Comparison of ENCODE assay signal across 18 cellular contexts in genomic region chr2:98703738-98704137, GRCh38. TPM values are rescaled to one million over a fixed set of nuclear protein-coding genes. Genes with fewer than 3 reads are reported as not detected.
A peak's percentile ranks its signal among the peaks of the same experiment; 100 is the strongest.
DNase-seq lines count a peak whose midpoint lies in the region; ATAC-seq, FAIRE-seq and TF ChIP-seq lines count a peak whose summit lies in the region.
"Had no signal": no experiment of that assay in that cellular context is flagged by ENCODE, and none has a peak within 500 bp of the region (broad histone marks: within the 10 kb centered on the region; RNA-seq: fewer than 3 reads in every experiment).

No MANE protein-coding gene starts in this region.

- no peak overlapping the region for H3K4me2 ChIP-seq in H9 (ENCODE audit: insufficient read depth, insufficient read length, low read length)

- no peaks in the 10 kb centered on the region for H3K27me3 Mint-ChIP-seq in CD4-positive, alpha-beta T cell
- H3K27me3 Mint-ChIP-seq in nephron (ENCODE audit: low read depth) (no peaks in the 10 kb centered on the region), H9 (ENCODE audit: low read depth) (peaks cover 4% of the 10 kb centered on the region)
- H3K27me3 Mint-ChIP-seq: brain had no signal

- no peak for ATAC-seq in CD4-positive, alpha-beta T cell (ENCODE audit: poor library complexity)
- ATAC-seq: foreskin keratinocyte, HCT116 had no signal

- peak overlapping the region; percentile 81 for H3K27ac Mint-ChIP-seq in CD4-positive, alpha-beta T cell
- H3K27ac Mint-ChIP-seq in nephron (peak overlapping the region; percentile 18 to 90 (median 89)), H9 (no peak overlapping the region)

- no peaks in the 10 kb centered on the region for H3K79me1 ChIP-seq in H9 (ENCODE audit: insufficient read depth, low read depth, low read length, poor library complexity, severe bottlenecking)

- H3K36me3 ChIP-seq in duodenal mucosa (ENCODE audit: control insufficient read depth in 1 of 2, insufficient read depth in 2 of 2, low read length in 2 of 2): peaks cover 0 to 3% of the 10 kb centered on the region in 2 donors
- H3K36me3 ChIP-seq: thyroid gland had no signal

- H3K23me2 ChIP-seq in H9 (ENCODE audit: insufficient read length, low read depth, low read length, poor library complexity, severe bottlenecking): no peaks in the 10 kb centered on the region

- no peak for TF ChIP-seq CTCF in CD4-positive, alpha-beta T cell (IDR thresholded peaks at IDR 0.05)
- TF ChIP-seq CTCF in nephron (IDR thresholded peaks at IDR 0.05; ENCODE audit: unreplicated experiment in 3 of 3) (no peak), H9 (conservative IDR thresholded peaks at IDR 0.05) (no peak)

- H3K4me1 ChIP-seq in duodenal mucosa (ENCODE audit: control insufficient read depth in 1 of 2, insufficient read depth in 2 of 2, low read length in 2 of 2) (peaks cover 63 to 68% of the 10 kb centered on the region in 2 donors), H9 (ENCODE audit: insufficient read depth, low read length) (no peaks in the 10 kb centered on the region)
- H3K4me1 ChIP-seq: foreskin keratinocyte had no signal

- peaks cover 83% of the 10 kb centered on the region for H3K4me1 Mint-ChIP-seq in CD4-positive, alpha-beta T cell (ENCODE audit: low read depth)
- H3K4me1 Mint-ChIP-seq in nephron (peaks cover 24% of the 10 kb centered on the region), H9 (no peaks in the 10 kb centered on the region)

- H3K23ac ChIP-seq in H9 (ENCODE audit: insufficient read length, low read depth, low read length): no peak overlapping the region

- CTCF ChIA-PET in CD4-positive, alpha-beta T cell (lab: Charles Lee): interaction anchor here (0.6 to 1.5 kb wide), 6 partner anchors 27 to 133 kb away, joined by 3 to 5 read pairs (median 4); partner anchors contain the start of gene MGAT4A

- no peaks in the 10 kb centered on the region for H3K27me3 ChIP-seq in CD4-positive, alpha-beta T cell (ENCODE audit: control insufficient read depth, insufficient read depth, low read length)
- no peaks in the 10 kb centered on the region for H3K27me3 ChIP-seq in duodenal mucosa (ENCODE audit: control insufficient read depth in 1 of 2, insufficient read depth in 2 of 2, low read length in 2 of 2)
- H3K27me3 ChIP-seq in H9 (ENCODE audit: insufficient read depth, low read length): no peaks in the 10 kb centered on the region
- H3K27me3 ChIP-seq: thyroid gland had no signal

- DNase-seq in CD4-positive, alpha-beta T cell: no peak
- DNase-seq in HTR-8/SVneo (ENCODE audit: insufficient read length, low spot score) (no peak), NCI-H2107 treated with DMSO at 0.1 percent for 48 hours (lab: John Stamatoyannopoulos, UW; ENCODE audit: unreplicated experiment) (no peak), H9 (no peak), globus pallidus (ENCODE audit: low spot score) (no peak), NCI-H2107 (lab: John Stamatoyannopoulos, UW) (no peak)
- DNase-seq: activated CD4-positive, CD25-positive, alpha-beta regulatory T cell; foreskin keratinocyte; NCI-H1694 treated with DMSO at 0.1 percent for 48 hours; NCI-H524; posterior cingulate gyrus; stimulated activated CD4-positive, alpha-beta T cell treated with anti-CD3 and anti-CD28 coated beads, Interleukin-15, amount 100 ng/mL, for 24 hours; SW 1271; thyroid gland had no signal

- H3K4ac ChIP-seq in H9 (ENCODE audit: low read depth, low read length): no peak overlapping the region

- no peak overlapping the region for H2BK5ac ChIP-seq in H9 (ENCODE audit: insufficient read length, low read length)

- H2BK15ac ChIP-seq in H9 (ENCODE audit: low read depth, low read length): no peak overlapping the region

- H3K4me3 Mint-ChIP-seq in CD4-positive, alpha-beta T cell: peak overlapping the region; percentile 2
- no peak overlapping the region for H3K4me3 Mint-ChIP-seq in nephron
- no peak overlapping the region for H3K4me3 Mint-ChIP-seq in H9
- H3K4me3 Mint-ChIP-seq: brain had no signal

- no peak overlapping the region for H3K56ac ChIP-seq in H9 (ENCODE audit: insufficient read length, low read depth, low read length)

- no CpG with 5 or more reads among the region's 5 CpGs for WGBS in H9 (ENCODE audit: extremely low coverage, insufficient read length, low lambda C conversion rate)

- H2BK12ac ChIP-seq in H9 (ENCODE audit: insufficient read length, low read depth, low read length): no peak overlapping the region

- peak overlapping the region; percentile 36 for H3K27ac ChIP-seq in CD4-positive, alpha-beta T cell (ENCODE audit: low read depth, low read length)
- H3K27ac ChIP-seq in duodenal mucosa (ENCODE audit: low read depth, low read length): peak overlapping the region; percentile 39
- H3K27ac ChIP-seq in H9 (ENCODE audit: insufficient read length, low read depth, low read length): no peak overlapping the region
- H3K27ac ChIP-seq: foreskin keratinocyte, thyroid gland had no signal

- POLR2A ChIA-PET in CD4-positive, alpha-beta T cell (lab: Charles Lee): interaction anchor here (0.6 to 2.6 kb wide), 8 partner anchors 12 to 54 kb away, joined by 3 to 8 read pairs (median 4); partner anchors contain the start of gene MGAT4A

- H3K14ac ChIP-seq in H9 (ENCODE audit: insufficient read depth, low read length): no peak overlapping the region

- no peak overlapping the region for H3K9ac ChIP-seq in duodenal mucosa (ENCODE audit: low read depth in 1 of 2, low read length in 2 of 2)
- no peak overlapping the region for H3K9ac ChIP-seq in H9 (ENCODE audit: extremely low read depth, insufficient read length, low read length)

- H3K4me3 ChIP-seq in duodenal mucosa (ENCODE audit: low read depth in 1 of 2, low read length in 2 of 2): peak overlapping the region in 1 of 2 donors; percentile 19
- H3K4me3 ChIP-seq: thyroid gland had no signal

- H3K9me3 Mint-ChIP-seq in CD4-positive, alpha-beta T cell: no peaks in the 10 kb centered on the region
- H3K9me3 Mint-ChIP-seq in nephron: no peaks in the 10 kb centered on the region
- no peaks in the 10 kb centered on the region for H3K9me3 Mint-ChIP-seq in H9
- H3K9me3 Mint-ChIP-seq: brain had no signal

- intact Hi-C loops in CD4-positive, alpha-beta T cell (cut with DNase I, micrococcal nuclease): no loop called here

- H4K5ac ChIP-seq in H9 (ENCODE audit: insufficient read length, low read depth, low read length): no peak overlapping the region

- H2AFZ ChIP-seq in H9 (ENCODE audit: low read length): no peak overlapping the region

- no peak overlapping the region for H2AK5ac ChIP-seq in H9 (ENCODE audit: insufficient read length, low read length)

- H4K8ac ChIP-seq in H9 (replicated peaks; ENCODE audit: insufficient read length, low read depth, low read length): no peak overlapping the region

- H2BK120ac ChIP-seq in H9 (ENCODE audit: low read depth, low read length, poor library complexity, severe bottlenecking): no peak overlapping the region

- FAIRE-seq in HTR-8/SVneo (lab: Jason Lieb, UNC): peak; percentile 69

- no peak overlapping the region for H3K18ac ChIP-seq in H9 (ENCODE audit: insufficient read length, low read depth, low read length)

- H3K36me3 Mint-ChIP-seq in CD4-positive, alpha-beta T cell (ENCODE audit: low read depth): peaks cover 62% of the 10 kb centered on the region
- no peaks in the 10 kb centered on the region for H3K36me3 Mint-ChIP-seq in nephron (ENCODE audit: low read depth)
- no peaks in the 10 kb centered on the region; a peak in 1 of 7 replicates for H3K36me3 Mint-ChIP-seq in H9 (ENCODE audit: insufficient read depth in 1 of 3, low read depth in 3 of 3)
- H3K36me3 Mint-ChIP-seq: brain had no signal

- H3K9me3 ChIP-seq in CD4-positive, alpha-beta T cell (ENCODE audit: control insufficient read depth, low read length): no peaks in the 10 kb centered on the region
- H3K9me3 ChIP-seq in duodenal mucosa (ENCODE audit: control insufficient read depth in 1 of 2, low read length in 2 of 2) (no peaks in the 10 kb centered on the region), H9 (ENCODE audit: control insufficient read depth, low read depth, low read length) (no peaks in the 10 kb centered on the region)
- H3K9me3 ChIP-seq: thyroid gland had no signal

- no peak overlapping the region for H4K91ac ChIP-seq in H9 (ENCODE audit: insufficient read length, low read depth, low read length)

- no peak overlapping the region for H3T11ph ChIP-seq in H9 (ENCODE audit: low read length)

- H3K79me2 ChIP-seq in H9 (ENCODE audit: insufficient read depth, low read length): no peaks in the 10 kb centered on the region

- no peak overlapping the region for H2BK20ac ChIP-seq in H9 (ENCODE audit: low read depth, low read length, poor library complexity, severe bottlenecking)

- H4K20me1 ChIP-seq in H9 (ENCODE audit: control insufficient read depth, insufficient read depth, insufficient read length): no peaks in the 10 kb centered on the region

RNA-seq across cellular contexts. Expression of gene MGAT4A, which starts 27.2 kb away (rescaled TPM):
- 100 to 1,000 TPM; 200 to 204 TPM for total RNA-seq in CD4-positive, alpha-beta T cell
- total RNA-seq in H9 (2021): 3.3 and 3.5 TPM in 2 replicates

Comparison
In these comparisons a context has a peak if more than half of its experiments do, and no peak if none do; other contexts are left out.
1. H3K27ac Mint-ChIP-seq: peak in CD4-positive, alpha-beta T cell (single experiment) and nephron (3 of 3); none in H9 (0 of 3).
2. RNA of gene MGAT4A, which starts 27.2 kb away (total RNA-seq): 200 to 204 TPM in CD4-positive, alpha-beta T cell; 3.3 to 3.5 TPM in H9; every median in the first group is over 10 times any median in the second.